16 cellular contexts compared by ENCODE assay signal in genomic region chr16:10576390-10577304, GRCh38. TPM values are rescaled to one million over a fixed set of nuclear protein-coding genes. Genes with fewer than 3 reads are reported as not detected.
DNase-seq lines count a peak whose midpoint lies in the region; ATAC-seq and TF ChIP-seq lines count a peak whose summit lies in the region.
"Had no signal": no experiment of that assay in that cellular context is flagged by ENCODE, and none has a peak within 500 bp of the region (broad histone marks: within the 10 kb centered on the region; RNA-seq: fewer than 3 reads in every experiment).

No MANE protein-coding gene starts in this region.

- H3K4me2 ChIP-seq in HCT116 (ENCODE audit: low read length) = peak overlapping the region; percentile 99

- no peak for TF ChIP-seq EP300 in stomach (IDR thresholded peaks at IDR 0.05)

- DNase-seq in HCT116 (ENCODE audit: low read depth, low spot score) (no peak), coronary artery (ENCODE audit: low spot score) (no peak), mesothelial cell of epicardium (ENCODE audit: low spot score in 2 of 2, unreplicated experiment in 2 of 2) (no peak), stomach (no peak), foreskin melanocyte (no peak), natural killer cell (no peak)
- no peak for DNase-seq in activated naive CD8-positive, alpha-beta T cell treated with anti-CD3 and anti-CD28 coated beads, Interleukin-2, amount 50 U/mL, for 24 hours
- DNase-seq: activated CD4-positive, alpha-beta T cell treated with anti-CD3 and anti-CD28 coated beads, Interleukin-2, amount 50 U/mL, for 1 hour; caudate nucleus; OCI-M1; stimulated activated CD8-positive, alpha-beta memory T cell treated with anti-CD3 and anti-CD28 coated beads, Interleukin-4, amount 100 ng/mL, for 48 hours; T-helper 1 cell had no signal

- no peaks in the 10 kb centered on the region for H4K20me1 ChIP-seq in HCT116 (ENCODE audit: insufficient read depth)

- H3K27me3 Mint-ChIP-seq in mesothelial cell of epicardium (ENCODE audit: low read depth) (no peaks in the 10 kb centered on the region), natural killer cell (ENCODE audit: low read depth in 2 of 2) (peaks cover 25 to 28% of the 10 kb centered on the region in 2 donors)
- peaks cover 37% of the 10 kb centered on the region for H3K27me3 Mint-ChIP-seq in activated naive CD8-positive, alpha-beta T cell treated with anti-CD3 and anti-CD28 coated beads, Interleukin-2, amount 50 U/mL, for 24 hours

- no peak overlapping the region for H3K4me3 ChIP-seq in HCT116 (replicated peaks in 1 of 2; ENCODE audit: low read depth in 1 of 2, low read length in 2 of 2)
- peak overlapping the region; percentile 96 for H3K4me3 ChIP-seq in coronary artery
- peak overlapping the region in 2 of 4 donors; percentile 79 to 90 for H3K4me3 ChIP-seq in stomach

- no TSS peak for BruUV-seq in HCT116 (replicated peaks; lab: Mats Ljungman, UMichigan)

- TF ChIP-seq CTCF in HCT116 (IDR thresholded peaks at IDR 0.05 in 2 of 3, conservative IDR thresholded peaks at IDR 0.05 in 1 of 3; ENCODE audit: borderline replicate concordance in 1 of 3, insufficient read depth in 1 of 3, low read depth in 2 of 3, low read length in 2 of 3) = no peak
- TF ChIP-seq CTCF in coronary artery (IDR thresholded peaks at IDR 0.05) = no peak
- TF ChIP-seq CTCF in mesothelial cell of epicardium (IDR thresholded peaks at IDR 0.05; ENCODE audit: unreplicated experiment) = no peak
- TF ChIP-seq CTCF in stomach (IDR thresholded peaks at IDR 0.05) = no peak
- no peak for TF ChIP-seq CTCF in natural killer cell (IDR thresholded peaks at IDR 0.05)

- H3K36me3 Mint-ChIP-seq in mesothelial cell of epicardium (no peaks in the 10 kb centered on the region), natural killer cell (no peaks in the 10 kb centered on the region)
- no peaks in the 10 kb centered on the region for H3K36me3 Mint-ChIP-seq in activated naive CD8-positive, alpha-beta T cell treated with anti-CD3 and anti-CD28 coated beads, Interleukin-2, amount 50 U/mL, for 24 hours (ENCODE audit: low read depth)

- H3K4me1 Mint-ChIP-seq in mesothelial cell of epicardium (peaks cover 54% of the 10 kb centered on the region), natural killer cell (no peaks in the 10 kb centered on the region)
- peaks cover 2% of the 10 kb centered on the region for H3K4me1 Mint-ChIP-seq in activated naive CD8-positive, alpha-beta T cell treated with anti-CD3 and anti-CD28 coated beads, Interleukin-2, amount 50 U/mL, for 24 hours

- POLR2A ChIA-PET in HCT116 (lab: Charles Lee) = no interaction called here

- CTCF ChIA-PET in HCT116 (lab: Charles Lee) = interaction anchor here (1.4 kb wide), 1 partner anchor 62 kb away, joined by 4 read pairs; no protein-coding TSS in a partner anchor

- no peak overlapping the region for H3K27ac ChIP-seq in HCT116 (ENCODE audit: low read depth, low read length)
- H3K27ac ChIP-seq in coronary artery = peak overlapping the region; percentile 86 to 98
- H3K27ac ChIP-seq in stomach = peak overlapping the region; percentile 60 to 97 (median 94)
- H3K27ac ChIP-seq: epithelial cell of prostate had no signal

- H3K9me3 Mint-ChIP-seq in mesothelial cell of epicardium (no peaks in the 10 kb centered on the region), natural killer cell (no peaks in the 10 kb centered on the region)
- H3K9me3 Mint-ChIP-seq in activated naive CD8-positive, alpha-beta T cell treated with anti-CD3 and anti-CD28 coated beads, Interleukin-2, amount 50 U/mL, for 24 hours = no peaks in the 10 kb centered on the region
- H3K9me3 Mint-ChIP-seq: neural crest cell had no signal

- no peak overlapping the region for H3K9ac ChIP-seq in HCT116 (ENCODE audit: low read length)

- no peaks in the 10 kb centered on the region for H3K9me2 ChIP-seq in HCT116 (ENCODE audit: insufficient read depth)

- ATAC-seq in HCT116 (no peak), natural killer cell (no peak), GM21390 (IDR thresholded peaks at IDR 0.05; ENCODE audit: unreplicated experiment) (no peak)
- ATAC-seq in activated naive CD8-positive, alpha-beta T cell treated with anti-CD3 and anti-CD28 coated beads, Interleukin-2, amount 50 U/mL, for 24 hours = no peak

- H3K36me3 ChIP-seq in HCT116 (ENCODE audit: control insufficient read depth in 1 of 2, insufficient read depth in 2 of 2, low read length in 2 of 2) = no peaks in the 10 kb centered on the region
- H3K36me3 ChIP-seq in stomach = peaks cover 0 to 6% (median 0%) of the 10 kb centered on the region in 4 donors

- no peak overlapping the region for H2AFZ ChIP-seq in HCT116 (ENCODE audit: low read depth, low read length, poor library complexity, severe bottlenecking)

- TF ChIP-seq POLR2A in HCT116 (IDR thresholded peaks at IDR 0.05; ENCODE audit: borderline replicate concordance, extremely low read depth, insufficient read depth, insufficient read length) (no peak), stomach (IDR thresholded peaks at IDR 0.05) (no peak)

- H3K4me3 Mint-ChIP-seq in mesothelial cell of epicardium (peak overlapping the region; percentile 49), natural killer cell (no peak overlapping the region)
- no peak overlapping the region for H3K4me3 Mint-ChIP-seq in activated naive CD8-positive, alpha-beta T cell treated with anti-CD3 and anti-CD28 coated beads, Interleukin-2, amount 50 U/mL, for 24 hours
- H3K4me3 Mint-ChIP-seq: B cell had no signal

- intact Hi-C loops in HCT116 (cut with micrococcal nuclease) = no loop called here
- intact Hi-C loops in stomach (cut with DNase I; ENCODE audit: low total_unique reads) = no loop called here
- intact Hi-C loops in natural killer cell (cut with micrococcal nuclease) = no loop called here

- TF ChIP-seq RAD21 in HCT116 (IDR thresholded peaks at IDR 0.05; ENCODE audit: low read depth) = no peak

- WGBS in stomach, 5 donors = 59 to 69% (median 64%) methylated on average over 16 to 17 of the region's 17 CpGs

- H3K9me3 ChIP-seq in HCT116 (ENCODE audit: control insufficient read depth in 1 of 2, insufficient read depth in 1 of 2, low read depth in 1 of 2, low read length in 2 of 2) = no peaks in the 10 kb centered on the region
- no peaks in the 10 kb centered on the region for H3K9me3 ChIP-seq in stomach

- H3K79me2 ChIP-seq in HCT116 (ENCODE audit: insufficient read depth, low read length) = peaks cover 21% of the 10 kb centered on the region

- H3K4me1 ChIP-seq in HCT116 (ENCODE audit: control insufficient read depth in 1 of 2, insufficient read depth in 2 of 2, low read length in 2 of 2) (peaks cover 38 to 47% of the 10 kb centered on the region in 2 experiments), stomach (peaks cover 37 to 73% (median 57%) of the 10 kb centered on the region in 4 donors)

- RAD21 ChIA-PET in HCT116 (lab: Charles Lee; ENCODE audit: low non-redundant PET in 1 of 2, low total read pairs in 2 of 2, uncharacterized antibody in 2 of 2, unreplicated experiment in 2 of 2) = no interaction called here

- H3K27me3 ChIP-seq in HCT116 (ENCODE audit: insufficient read depth, low read length) (no peaks in the 10 kb centered on the region), stomach (peaks cover 0 to 21% (median 0%) of the 10 kb centered on the region in 3 donors)

- H3K27ac Mint-ChIP-seq in mesothelial cell of epicardium (peak overlapping the region; percentile 82), natural killer cell (no peak overlapping the region)
- H3K27ac Mint-ChIP-seq in activated naive CD8-positive, alpha-beta T cell treated with anti-CD3 and anti-CD28 coated beads, Interleukin-2, amount 50 U/mL, for 24 hours = no peak overlapping the region
- H3K27ac Mint-ChIP-seq: B cell had no signal

TF ChIP-seq in HCT116, 20 proteins besides CTCF, POLR2A, EP300 and RAD21 (continues in another document):
- TF ChIP-seq FOSL1 (IDR thresholded peaks at IDR 0.05; ENCODE audit: low read depth) = no peak
- TF ChIP-seq POLR2AphosphoS5 (IDR thresholded peaks at IDR 0.05; ENCODE audit: low read depth, low read length) = no peak
- TF ChIP-seq ZNF274 (IDR thresholded peaks at IDR 0.05; ENCODE audit: low read depth, low read length) = no peak
- TF ChIP-seq EGR1 (IDR thresholded peaks at IDR 0.05; ENCODE audit: low read depth) = no peak
- TF ChIP-seq YY1 (IDR thresholded peaks at IDR 0.05; ENCODE audit: extremely low read depth, insufficient replicate concordance, low read depth, low read length) = no peak
- TF ChIP-seq TCF7L2 (IDR thresholded peaks at IDR 0.05; ENCODE audit: borderline replicate concordance, extremely low read depth, insufficient read depth, insufficient read length) = no peak
- TF ChIP-seq, protein P1, sequence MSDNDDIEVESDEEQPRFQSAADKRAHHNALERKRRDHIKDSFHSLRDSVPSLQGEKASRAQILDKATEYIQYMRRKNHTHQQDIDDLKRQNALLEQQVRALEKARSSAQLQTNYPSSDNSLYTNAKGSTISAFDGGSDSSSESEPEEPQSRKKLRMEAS (IDR thresholded peaks at IDR 0.05) = no peak
- no peak for TF ChIP-seq ELF1 (IDR thresholded peaks at IDR 0.05; ENCODE audit: borderline replicate concordance, low read depth)
- no peak for TF ChIP-seq EZH2phosphoT487 (IDR thresholded peaks at IDR 0.05; ENCODE audit: borderline replicate concordance)
- TF ChIP-seq CBX3 (IDR thresholded peaks at IDR 0.05; ENCODE audit: low read depth) = no peak
- TF ChIP-seq SRF (IDR thresholded peaks at IDR 0.05; ENCODE audit: low read depth) = no peak
- TF ChIP-seq, protein P2, sequence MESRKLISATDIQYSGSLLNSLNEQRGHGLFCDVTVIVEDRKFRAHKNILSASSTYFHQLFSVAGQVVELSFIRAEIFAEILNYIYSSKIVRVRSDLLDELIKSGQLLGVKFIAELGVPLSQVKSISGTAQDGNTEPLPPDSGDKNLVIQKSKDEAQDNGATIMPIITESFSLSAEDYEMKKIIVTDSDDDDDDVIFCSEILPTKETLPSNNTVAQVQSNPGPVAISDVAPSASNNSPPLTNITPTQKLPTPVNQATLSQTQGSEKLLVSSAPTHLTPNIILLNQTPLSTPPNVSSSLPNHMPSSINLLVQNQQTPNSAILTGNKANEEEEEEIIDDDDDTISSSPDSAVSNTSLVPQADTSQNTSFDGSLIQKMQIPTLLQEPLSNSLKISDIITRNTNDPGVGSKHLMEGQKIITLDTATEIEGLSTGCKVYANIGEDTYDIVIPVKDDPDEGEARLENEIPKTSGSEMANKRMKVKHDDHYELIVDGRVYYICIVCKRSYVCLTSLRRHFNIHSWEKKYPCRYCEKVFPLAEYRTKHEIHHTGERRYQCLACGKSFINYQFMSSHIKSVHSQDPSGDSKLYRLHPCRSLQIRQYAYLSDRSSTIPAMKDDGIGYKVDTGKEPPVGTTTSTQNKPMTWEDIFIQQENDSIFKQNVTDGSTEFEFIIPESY (IDR thresholded peaks at IDR 0.05; ENCODE audit: extremely low read depth, insufficient replicate concordance, low read length) = no peak
- TF ChIP-seq JUND (IDR thresholded peaks at IDR 0.05) = no peak

RNA-seq across cellular contexts. Expression of gene EMP2, which starts 3.8 kb away (rescaled TPM):
- total RNA-seq in HCT116 (2021; ENCODE audit: unreplicated experiment) (32.6 TPM), mesothelial cell of epicardium (50.7 to 53.8 TPM (median 51.0 TPM) in 3 replicates), stomach (10 to 100 TPM; 24.5 to 57.6 (median 43.3) TPM), natural killer cell (not detected)
- polyA plus RNA-seq in HCT116 (2012) = 22.0 and 26.1 TPM in 2 replicates
- polyA plus RNA-seq in stomach = 10 to 100 TPM; 10.7 to 60.9 (median 11.7) TPM
- total RNA-seq: B cell had no signal

Comparison
In these comparisons a context has a peak if more than half of its experiments do, and no peak if none do; other contexts are left out.
1. RNA of gene EMP2, which starts 3.8 kb away (total RNA-seq): 50.7 to 53.8 TPM in mesothelial cell of epicardium, 24.5 to 57.6 TPM in stomach and 32.6 TPM in HCT116 (single experiment); not detected in natural killer cell; every median in the first group is over 10 times any median in the second.